ENCODE assay signal across 12 cellular contexts in genomic region chr10:118590334-118590733, GRCh38. TPM values are rescaled to one million over a fixed set of nuclear protein-coding genes. Genes with fewer than 3 reads are reported as not detected.
DNase-seq lines count a peak whose midpoint lies in the region; ATAC-seq and TF ChIP-seq lines count a peak whose summit lies in the region.
"Had no signal": no experiment of that assay in that cellular context is flagged by ENCODE, and none has a peak within 500 bp of the region (broad histone marks: within the 10 kb centered on the region; RNA-seq: fewer than 3 reads in every experiment).

No MANE protein-coding gene starts in this region.

- CTCF ChIA-PET in activated CD8-positive, alpha-beta T cell treated with anti-CD3 and anti-CD28 coated beads, Interleukin-2, amount 10 ng/mL, durations not matched to agents 7 days and 5 days (lab: Charles Lee): interaction anchor here (1.1 kb wide), 1 partner anchor 22 kb away, joined by 3 read pairs; no protein-coding TSS in a partner anchor

- ATAC-seq in lung (ENCODE audit: insufficient read depth, low FRiP score) (no peak), HG02623 (IDR thresholded peaks at IDR 0.05; ENCODE audit: unreplicated experiment) (no peak)
- no peak for ATAC-seq in activated CD8-positive, alpha-beta T cell treated with anti-CD3 and anti-CD28 coated beads, Interleukin-2, amount 10 ng/mL, durations not matched to agents 7 days and 5 days
- ATAC-seq: HepG2 had no signal

- H3K27ac ChIP-seq in VCaP: peak overlapping the region; percentile 36
- no peak overlapping the region for H3K27ac ChIP-seq in lung (ENCODE audit: low read depth in 1 of 2, low read length in 1 of 2)
- H3K27ac ChIP-seq: cardiac muscle cell, SJCRH30 had no signal

- H3K9me3 Mint-ChIP-seq in activated CD8-positive, alpha-beta T cell treated with anti-CD3 and anti-CD28 coated beads, Interleukin-2, amount 10 ng/mL, durations not matched to agents 7 days and 5 days (ENCODE audit: insufficient read depth): no peaks in the 10 kb centered on the region
- H3K9me3 Mint-ChIP-seq: neural crest cell had no signal

- peaks cover 38% of the 10 kb centered on the region for H3K27me3 Mint-ChIP-seq in activated CD8-positive, alpha-beta T cell treated with anti-CD3 and anti-CD28 coated beads, Interleukin-2, amount 10 ng/mL, durations not matched to agents 7 days and 5 days (ENCODE audit: low read depth)

- peaks cover 0 to 4% of the 10 kb centered on the region in 2 donors for H3K4me1 ChIP-seq in lung (ENCODE audit: control insufficient read depth in 2 of 2, insufficient read depth in 2 of 2, low read length in 2 of 2)

- no peak overlapping the region for H3K4me3 ChIP-seq in lung
- H3K4me3 ChIP-seq: cardiac muscle cell, SJCRH30 had no signal

- no peak overlapping the region for H3K4me3 Mint-ChIP-seq in activated CD8-positive, alpha-beta T cell treated with anti-CD3 and anti-CD28 coated beads, Interleukin-2, amount 10 ng/mL, durations not matched to agents 7 days and 5 days
- H3K4me3 Mint-ChIP-seq: neural crest cell had no signal

- no peaks in the 10 kb centered on the region for H3K4me1 Mint-ChIP-seq in activated CD8-positive, alpha-beta T cell treated with anti-CD3 and anti-CD28 coated beads, Interleukin-2, amount 10 ng/mL, durations not matched to agents 7 days and 5 days (ENCODE audit: low read depth)

- H3K9me3 ChIP-seq in lung (ENCODE audit: control insufficient read depth in 2 of 2, insufficient read depth in 1 of 2, low read length in 1 of 2): peaks cover 0 to 18% of the 10 kb centered on the region in 2 donors
- H3K9me3 ChIP-seq: SJCRH30 had no signal

- POLR2A ChIA-PET in activated CD8-positive, alpha-beta T cell treated with anti-CD3 and anti-CD28 coated beads, Interleukin-2, amount 10 ng/mL, durations not matched to agents 7 days and 5 days (lab: Charles Lee): no interaction called here

- H3K36me3 Mint-ChIP-seq in activated CD8-positive, alpha-beta T cell treated with anti-CD3 and anti-CD28 coated beads, Interleukin-2, amount 10 ng/mL, durations not matched to agents 7 days and 5 days (ENCODE audit: low read depth): no peaks in the 10 kb centered on the region

- TF ChIP-seq CTCF in VCaP (conservative IDR thresholded peaks at IDR 0.05): no peak
- TF ChIP-seq CTCF in lung (IDR thresholded peaks at IDR 0.05; ENCODE audit: control extremely low read depth, extremely low read depth): no peak

- peak; percentile 85 for DNase-seq in DMS53 treated with DMSO at 0.1 percent for 48 hours (lab: John Stamatoyannopoulos, UW; ENCODE audit: unreplicated experiment)
- DNase-seq in NCI-H2029 treated with DMSO at 0.1 percent for 48 hours (lab: John Stamatoyannopoulos, UW): peak; percentile 88
- peak; percentile 50 for DNase-seq in lung (ENCODE audit: low spot score)
- DNase-seq in stimulated activated CD8-positive, alpha-beta memory T cell treated with anti-CD3 and anti-CD28 coated beads, Interleukin-4, amount 100 ng/mL, for 48 hours: no peak
- no peak for DNase-seq in activated CD8-positive, alpha-beta T cell treated with anti-CD3 and anti-CD28 coated beads, Interleukin-2, amount 10 ng/mL, durations not matched to agents 7 days and 5 days
- DNase-seq in AG08395 (ENCODE audit: low spot score): no peak

- no peaks in the 10 kb centered on the region for H3K36me3 ChIP-seq in lung (ENCODE audit: control insufficient read depth in 2 of 2, insufficient read depth in 2 of 2, low read length in 2 of 2)
- H3K36me3 ChIP-seq: cardiac muscle cell, SJCRH30 had no signal

- no peak overlapping the region for H3K27ac Mint-ChIP-seq in activated CD8-positive, alpha-beta T cell treated with anti-CD3 and anti-CD28 coated beads, Interleukin-2, amount 10 ng/mL, durations not matched to agents 7 days and 5 days

- WGBS in lung, 2 donors: 50 to 63% methylated on average over 2 of the region's 2 CpGs

- H3K27me3 ChIP-seq in lung (ENCODE audit: control insufficient read depth, insufficient read depth): peaks cover 6% of the 10 kb centered on the region
- H3K27me3 ChIP-seq: SJCRH30 had no signal

RNA-seq across cellular contexts. Expression of gene PRLHR, which starts 5.1 kb away (rescaled TPM):
- not detected for total RNA-seq in lung
- not detected for polyA plus RNA-seq in lung
- total RNA-seq in activated CD8-positive, alpha-beta T cell treated with anti-CD3 and anti-CD28 coated beads, Interleukin-2, amount 10 ng/mL, durations not matched to agents 7 days and 5 days: not detected
- total RNA-seq: cardiac muscle cell, HepG2, neural crest cell, SJCRH30 had no signal
- polyA plus RNA-seq: cardiac muscle cell, HepG2 had no signal

Comparison
In these comparisons a context has a peak if more than half of its experiments do, and no peak if none do; other contexts are left out.
1. DNase-seq: peak in DMS53 treated with DMSO at 0.1 percent for 48 hours (single experiment), NCI-H2029 treated with DMSO at 0.1 percent for 48 hours (single experiment) and lung (single experiment); none in stimulated activated CD8-positive, alpha-beta memory T cell treated with anti-CD3 and anti-CD28 coated beads, Interleukin-4, amount 100 ng/mL, for 48 hours (single experiment), activated CD8-positive, alpha-beta T cell treated with anti-CD3 and anti-CD28 coated beads, Interleukin-2, amount 10 ng/mL, durations not matched to agents 7 days and 5 days (single experiment) and AG08395 (single experiment).